ENCODE assay signal across 1 cellular context in genomic region chr12:113479578-113480335, GRCh38.
TF ChIP-seq lines count a peak whose summit lies in the region.

No MANE protein-coding gene starts in this region.

TF ChIP-seq in HepG2, 621 proteins besides CTCF, POLR2A, EP300 and RAD21 (continued from another document and continues in another):
- no peak for TF ChIP-seq ZNF75D (CRISPR knock-in tag; IDR thresholded peaks at IDR 0.05; ENCODE audit: borderline replicate concordance)
- TF ChIP-seq ZBTB49 (CRISPR knock-in tag; IDR thresholded peaks at IDR 0.05; ENCODE audit: borderline replicate concordance) = peak; percentile 91; the same call in 1 of the 2 replicates
- TF ChIP-seq TSC22D2 (CRISPR knock-in tag; IDR thresholded peaks at IDR 0.05; ENCODE audit: borderline replicate concordance) = peak; percentile 90
- TF ChIP-seq ATF7 (IDR thresholded peaks at IDR 0.05) = no peak
- TF ChIP-seq ATF7 (CRISPR knock-in tag; IDR thresholded peaks at IDR 0.05) = no peak
- peak; percentile 47; the same call in 1 of the 2 replicates for TF ChIP-seq HNF4A (CRISPR knock-in tag; IDR thresholded peaks at IDR 0.05)
- 0 out of 2 replicates have a peak, but pooled peaks have one; percentile 31 for TF ChIP-seq HNF4G (IDR thresholded peaks at IDR 0.05; ENCODE audit: borderline replicate concordance, low read depth, low read length)
- no peak for TF ChIP-seq HNF4G (CRISPR knock-in tag; IDR thresholded peaks at IDR 0.05; ENCODE audit: borderline replicate concordance, low read depth)
- TF ChIP-seq SRSF9 (IDR thresholded peaks at IDR 0.05; ENCODE audit: borderline replicate concordance, insufficient read depth, low read depth, low read length, poor library complexity, severe bottlenecking) = no peak
- TF ChIP-seq BRF2 (CRISPR knock-in tag; IDR thresholded peaks at IDR 0.05) = no peak
- peak; percentile 93 for TF ChIP-seq NKX3-1 (CRISPR knock-in tag; IDR thresholded peaks at IDR 0.05)
- no peak for TF ChIP-seq KAT7 (CRISPR knock-in tag; IDR thresholded peaks at IDR 0.05; ENCODE audit: borderline replicate concordance)
- no peak for TF ChIP-seq ZBTB40 (IDR thresholded peaks at IDR 0.05)
- 0 out of 2 replicates have a peak, but pooled peaks have one; percentile 32 for TF ChIP-seq ZBTB40 (CRISPR knock-in tag; IDR thresholded peaks at IDR 0.05)
- 0 out of 2 replicates have a peak, but pooled peaks have one; percentile 32 for TF ChIP-seq KMT2A (CRISPR knock-in tag; IDR thresholded peaks at IDR 0.05)
- peak; percentile 71; the same call in 1 of the 2 replicates for TF ChIP-seq SATB2 (CRISPR knock-in tag; IDR thresholded peaks at IDR 0.05)
- peak; percentile 93; the same call in 1 of the 2 replicates for TF ChIP-seq WIZ (CRISPR knock-in tag; IDR thresholded peaks at IDR 0.05)
- 0 out of 2 replicates have a peak, but pooled peaks have one; percentile 32 for TF ChIP-seq ZNF264 (CRISPR knock-in tag; IDR thresholded peaks at IDR 0.05)
- TF ChIP-seq MIER2 (CRISPR knock-in tag; IDR thresholded peaks at IDR 0.05) = peak; percentile 98
- TF ChIP-seq ZNF777 (CRISPR knock-in tag; IDR thresholded peaks at IDR 0.05) = 0 out of 2 replicates have a peak, but pooled peaks have one; percentile 34
- TF ChIP-seq CCDC6 (CRISPR knock-in tag; IDR thresholded peaks at IDR 0.05) = peak; percentile 27; the same call in 1 of the 2 replicates
- TF ChIP-seq MATR3 (CRISPR knock-in tag; IDR thresholded peaks at IDR 0.05) = no peak
- TF ChIP-seq ZNF230 (CRISPR knock-in tag; IDR thresholded peaks at IDR 0.05) = 0 out of 2 replicates have a peak, but pooled peaks have one; percentile 52
- TF ChIP-seq ZNF891 (CRISPR knock-in tag; IDR thresholded peaks at IDR 0.05) = peak; percentile 79
- TF ChIP-seq XBP1 (CRISPR knock-in tag; IDR thresholded peaks at IDR 0.05) = peak; percentile 87
- no peak for TF ChIP-seq CENPBD1 (CRISPR knock-in tag; IDR thresholded peaks at IDR 0.05; ENCODE audit: borderline replicate concordance, low read depth)
- no peak for TF ChIP-seq TGIF2 (CRISPR knock-in tag; IDR thresholded peaks at IDR 0.05)
- no peak for TF ChIP-seq NONO (IDR thresholded peaks at IDR 0.05)
- no peak for TF ChIP-seq NONO (CRISPR knock-in tag; conservative IDR thresholded peaks at IDR 0.05)
- peak; percentile 86; the same call in 1 of the 2 replicates for TF ChIP-seq ETV6 (CRISPR knock-in tag; conservative IDR thresholded peaks at IDR 0.05)
- 0 out of 2 replicates have a peak, but pooled peaks have one; percentile 45 for TF ChIP-seq ZNF124 (CRISPR knock-in tag; IDR thresholded peaks at IDR 0.05)
- TF ChIP-seq ATF2 (CRISPR knock-in tag; IDR thresholded peaks at IDR 0.05) = peak; percentile 61; the same call in 1 of the 2 replicates
- TF ChIP-seq, protein P1, sequence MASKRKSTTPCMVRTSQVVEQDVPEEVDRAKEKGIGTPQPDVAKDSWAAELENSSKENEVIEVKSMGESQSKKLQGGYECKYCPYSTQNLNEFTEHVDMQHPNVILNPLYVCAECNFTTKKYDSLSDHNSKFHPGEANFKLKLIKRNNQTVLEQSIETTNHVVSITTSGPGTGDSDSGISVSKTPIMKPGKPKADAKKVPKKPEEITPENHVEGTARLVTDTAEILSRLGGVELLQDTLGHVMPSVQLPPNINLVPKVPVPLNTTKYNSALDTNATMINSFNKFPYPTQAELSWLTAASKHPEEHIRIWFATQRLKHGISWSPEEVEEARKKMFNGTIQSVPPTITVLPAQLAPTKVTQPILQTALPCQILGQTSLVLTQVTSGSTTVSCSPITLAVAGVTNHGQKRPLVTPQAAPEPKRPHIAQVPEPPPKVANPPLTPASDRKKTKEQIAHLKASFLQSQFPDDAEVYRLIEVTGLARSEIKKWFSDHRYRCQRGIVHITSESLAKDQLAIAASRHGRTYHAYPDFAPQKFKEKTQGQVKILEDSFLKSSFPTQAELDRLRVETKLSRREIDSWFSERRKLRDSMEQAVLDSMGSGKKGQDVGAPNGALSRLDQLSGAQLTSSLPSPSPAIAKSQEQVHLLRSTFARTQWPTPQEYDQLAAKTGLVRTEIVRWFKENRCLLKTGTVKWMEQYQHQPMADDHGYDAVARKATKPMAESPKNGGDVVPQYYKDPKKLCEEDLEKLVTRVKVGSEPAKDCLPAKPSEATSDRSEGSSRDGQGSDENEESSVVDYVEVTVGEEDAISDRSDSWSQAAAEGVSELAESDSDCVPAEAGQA (IDR thresholded peaks at IDR 0.05; ENCODE audit: low read depth) = no peak
- TF ChIP-seq, protein P1 (CRISPR knock-in tag; IDR thresholded peaks at IDR 0.05; ENCODE audit: borderline replicate concordance) = 0 out of 2 replicates have a peak, but pooled peaks have one; percentile 56
- TF ChIP-seq MED1 (CRISPR knock-in tag; IDR thresholded peaks at IDR 0.05) = peak; percentile 39; the same call in 1 of the 2 replicates
